Comparison of ENCODE assay signal across 8 cellular contexts in genomic region chr1:5975133-5975880, GRCh38. TPM values are rescaled to one million over a fixed set of nuclear protein-coding genes. Genes with fewer than 3 reads are reported as not detected.
A peak's percentile ranks its signal among the peaks of the same experiment; 100 is the strongest.
DNase-seq lines count a peak whose midpoint lies in the region; ATAC-seq and TF ChIP-seq lines count a peak whose summit lies in the region.

No MANE protein-coding gene starts in this region.

- no peak overlapping the region for H3K27ac Mint-ChIP-seq in natural killer cell

- intact Hi-C loops in natural killer cell (cut with micrococcal nuclease), result loop anchor here (10.0 kb wide), 1 partner anchor 1321 kb away; the partner anchor contains the start of gene AJAP1

- H3K9me3 Mint-ChIP-seq in natural killer cell, result no peaks in the 10 kb centered on the region

- H3K36me3 Mint-ChIP-seq in natural killer cell, result no peaks in the 10 kb centered on the region

- ATAC-seq in natural killer cell, result peak; percentile 73 to 88 (median 80)
- no peak for ATAC-seq in GM21526 (IDR thresholded peaks at IDR 0.05; ENCODE audit: low FRiP score, unreplicated experiment)
- no peak for ATAC-seq in HG02884 (IDR thresholded peaks at IDR 0.05; ENCODE audit: unreplicated experiment)

- POLR2A ChIA-PET in AG04449 (lab: Yijun Ruan, JAX), result no interaction called here

- no peak for DNase-seq in AG04449 (ENCODE audit: low read depth, low spot score)
- DNase-seq in GM12864 (ENCODE audit: low read depth), result no peak
- DNase-seq in NCI-H2227 (lab: John Stamatoyannopoulos, UW; ENCODE audit: unreplicated experiment), result peak; percentile 76
- peak; percentile 74 for DNase-seq in activated CD8-positive, alpha-beta memory T cell treated with anti-CD3 and anti-CD28 coated beads, Interleukin-2, amount 50 U/mL, for 48 hours
- peak; percentile 64 for DNase-seq in fibroblast of gingiva (ENCODE audit: low read depth)
- no peak for DNase-seq in natural killer cell

- TF ChIP-seq CTCF in AG04449 (IDR thresholded peaks at IDR 0.05; ENCODE audit: insufficient read depth, low read length, missing control alignments), result peak; percentile 95
- TF ChIP-seq CTCF in GM12864 (IDR thresholded peaks at IDR 0.05; ENCODE audit: low read depth, low read length, missing control alignments), result peak; percentile 79
- peak; percentile 58 for TF ChIP-seq CTCF in natural killer cell (IDR thresholded peaks at IDR 0.05)

- H3K4me1 Mint-ChIP-seq in natural killer cell, result peaks cover 5 to 16% of the 10 kb centered on the region in 2 donors

- peak overlapping the region; percentile 9 for H3K4me3 Mint-ChIP-seq in natural killer cell

- no peaks in the 10 kb centered on the region for H3K27me3 Mint-ChIP-seq in natural killer cell (ENCODE audit: low read depth in 2 of 2)

- no peak overlapping the region for H3K4me3 ChIP-seq in AG04449 (ENCODE audit: low read depth, low read length)
- H3K4me3 ChIP-seq in GM12864 (ENCODE audit: low read depth, low read length), result no peak overlapping the region

- CTCF ChIA-PET in AG04449 (lab: Yijun Ruan, JAX), result interaction anchor here (0.6 to 7.0 kb wide), 14 partner anchors 8 to 471 kb away, joined by 3 to 164 read pairs (median 4); no protein-coding TSS in a partner anchor

RNA-seq across cellular contexts. Expression of gene NPHP4, which starts 16.9 kb away (rescaled TPM):
- 10 to 100 TPM in 2 of 3 donors, 1 to 10 TPM in 1; 6.3 to 14.7 (median 10.1) TPM for total RNA-seq in natural killer cell

Comparison
In these comparisons a context has a peak if more than half of its experiments do, and no peak if none do; other contexts are left out.
1. DNase-seq: peak in NCI-H2227 (single experiment), activated CD8-positive, alpha-beta memory T cell treated with anti-CD3 and anti-CD28 coated beads, Interleukin-2, amount 50 U/mL, for 48 hours (single experiment) and fibroblast of gingiva (single experiment); none in AG04449 (single experiment), GM12864 (single experiment) and natural killer cell (single experiment).
2. ATAC-seq: peak in natural killer cell (3 of 3); none in GM21526 (single experiment) and HG02884 (single experiment).
3. Peak in every context shown above with its lines, with median percentiles within 50 percentile points of each other: CTCF ChIP-seq.